Comparison of ENCODE assay signal across 16 cellular contexts in genomic region chr2:207539470-207539869, GRCh38.
"Had no signal": no experiment of that assay in that cellular context is flagged by ENCODE, and none has a peak within 500 bp of the region (broad histone marks: within the 10 kb centered on the region; RNA-seq: fewer than 3 reads in every experiment).

No MANE protein-coding gene starts in this region.

- H3K4me3 Mint-ChIP-seq: activated naive CD8-positive, alpha-beta T cell treated with anti-CD3 and anti-CD28 coated beads, Interleukin-2, amount 10 ng/mL, durations not matched to agents 7 days and 5 days; neural progenitor cell had no signal

- FAIRE-seq: astrocyte, endothelial cell of umbilical vein had no signal

- H3K9me3 Mint-ChIP-seq: activated naive CD8-positive, alpha-beta T cell treated with anti-CD3 and anti-CD28 coated beads, Interleukin-2, amount 10 ng/mL, durations not matched to agents 7 days and 5 days had no signal

- H3K27me3 Mint-ChIP-seq: activated naive CD8-positive, alpha-beta T cell treated with anti-CD3 and anti-CD28 coated beads, Interleukin-2, amount 10 ng/mL, durations not matched to agents 7 days and 5 days had no signal

- H3K27ac Mint-ChIP-seq: activated naive CD8-positive, alpha-beta T cell treated with anti-CD3 and anti-CD28 coated beads, Interleukin-2, amount 10 ng/mL, durations not matched to agents 7 days and 5 days; neural progenitor cell had no signal

- ATAC-seq: foreskin keratinocyte, left lobe of liver had no signal

- DNase-seq: activated CD4-positive, alpha-beta T cell treated with anti-CD3 and anti-CD28 coated beads for 4 hours; activated CD8-positive, alpha-beta memory T cell treated with anti-CD3 and anti-CD28 coated beads for 24 hours; activated effector memory CD4-positive, alpha-beta T cell treated with Interleukin-2 at 50 U/mL for 16 hours; activated naive CD8-positive, alpha-beta T cell treated with anti-CD3 and anti-CD28 coated beads, Interleukin-2, amount 10 ng/mL, durations not matched to agents 7 days and 5 days; colonic mucosa; effector CD4-positive, alpha-beta T cell; foreskin keratinocyte; head of caudate nucleus; retina; stimulated activated CD4-positive, alpha-beta T cell treated with anti-CD3 and anti-CD28 coated beads, Interleukin-4, amount 100 ng/mL, for 4 hours; thyroid gland; uterus had no signal

- H3K4me1 Mint-ChIP-seq: neural progenitor cell had no signal
